ENCODE assay signal across 8 cellular contexts in the genomic region with DNA sequence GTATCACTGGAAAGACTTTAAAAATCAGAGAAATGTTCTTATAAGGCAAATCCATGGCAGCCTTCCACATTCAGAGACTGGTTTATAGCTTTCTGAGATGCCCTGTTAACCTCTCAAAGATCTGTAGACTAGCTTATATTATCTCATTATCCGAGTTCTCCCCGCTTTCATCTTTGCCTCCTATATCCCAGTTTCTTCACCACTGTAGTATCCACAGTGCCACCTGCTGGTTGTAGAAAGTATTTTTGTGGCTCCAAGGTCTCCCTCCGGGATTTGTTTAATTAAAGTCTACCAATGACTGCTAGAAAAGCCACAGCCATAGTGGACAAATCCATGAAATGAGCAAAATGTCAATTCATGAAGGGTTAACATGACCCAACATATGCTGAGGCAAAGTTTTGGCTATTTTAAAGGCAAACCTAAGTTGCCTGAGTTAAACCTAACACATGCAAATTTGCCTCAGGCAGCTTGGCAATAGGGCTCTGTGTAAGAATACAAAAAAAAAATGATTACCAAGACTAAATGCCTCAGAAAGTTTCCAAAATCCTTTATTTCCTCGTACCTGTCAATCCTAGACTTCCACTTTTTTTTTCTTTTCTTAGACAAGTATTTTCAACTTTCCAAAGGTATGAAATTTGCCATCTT.
DNase-seq lines count a peak whose midpoint lies in the region; ATAC-seq, FAIRE-seq and TF ChIP-seq lines count a peak whose summit lies in the region.

No MANE protein-coding gene starts in this region.

- no peak for FAIRE-seq in D721Med (lab: Jason Lieb, UNC)

- TF ChIP-seq CTCF in D721Med (IDR thresholded peaks at IDR 0.05; ENCODE audit: insufficient read depth, missing control alignments) (peak; percentile 84), foreskin keratinocyte (conservative IDR thresholded peaks at IDR 0.05) (peak; percentile 91), uterus (IDR thresholded peaks at IDR 0.05) (peak; percentile 74 to 81 (median 78))

- H3K27me3 ChIP-seq in foreskin keratinocyte (no peaks in the 10 kb centered on the region), uterus (no peaks in the 10 kb centered on the region)

- H3K27ac ChIP-seq in foreskin keratinocyte (no peak overlapping the region), uterus (no peak overlapping the region)

- intact Hi-C loops in uterus (cut with DNase I; ENCODE audit: low total_unique reads): no loop called here

- ATAC-seq in HG02678 (IDR thresholded peaks at IDR 0.05; ENCODE audit: unreplicated experiment) (peak; percentile 53), foreskin keratinocyte (peak; percentile 53), GM21447 (IDR thresholded peaks at IDR 0.05; ENCODE audit: unreplicated experiment) (no peak)

- no peak for TF ChIP-seq POLR2A in uterus (IDR thresholded peaks at IDR 0.05)

- peaks cover 10% of the 10 kb centered on the region for H3K4me1 ChIP-seq in foreskin keratinocyte
- no peaks in the 10 kb centered on the region for H3K4me1 ChIP-seq in uterus

- no peaks in the 10 kb centered on the region for H3K9me3 ChIP-seq in uterus

- H3K36me3 ChIP-seq in uterus: no peaks in the 10 kb centered on the region

- no peak overlapping the region for H3K4me3 ChIP-seq in uterus

- DNase-seq in D721Med (ENCODE audit: insufficient read length, low spot score) (peak; percentile 15), NCI-H526 (lab: John Stamatoyannopoulos, UW) (peak; percentile 60 to 91), foreskin keratinocyte (peak; percentile 42 to 61), occipital lobe (lab: John Stamatoyannopoulos, UW) (peak; percentile 26), uterus (peak; percentile 52 to 61)
- DNase-seq in activated CD8-positive, alpha-beta memory T cell treated with anti-CD3 and anti-CD28 coated beads, Interleukin-2, amount 50 U/mL, for 48 hours: peak; percentile 59

Comparison
In these comparisons a context has a peak if more than half of its experiments do, and no peak if none do; other contexts are left out.
1. DNase-seq: peak in every context shown above with its lines; median percentile 76 in NCI-H526; 59 in activated CD8-positive, alpha-beta memory T cell treated with anti-CD3 and anti-CD28 coated beads, Interleukin-2, amount 50 U/mL, for 48 hours; 56 in uterus; 52 in foreskin keratinocyte; 26 in occipital lobe; 15 in D721Med.